In genomic region chr3:111173328-111173900, GRCh38 we compare ENCODE assay signal across 1 cellular context.
TF ChIP-seq lines count a peak whose summit lies in the region.

No MANE protein-coding gene starts in this region.

TF ChIP-seq in GM23338, 12 proteins besides CTCF, POLR2A, EP300 and RAD21:
- TF ChIP-seq ZNF462 (CRISPR knock-in tag; IDR thresholded peaks at IDR 0.05) (peak; percentile 65; the same call in 1 of the 2 replicates), EZH2 (IDR thresholded peaks at IDR 0.05; ENCODE audit: low read depth, unreplicated experiment) (no peak)
